In the genomic region with DNA sequence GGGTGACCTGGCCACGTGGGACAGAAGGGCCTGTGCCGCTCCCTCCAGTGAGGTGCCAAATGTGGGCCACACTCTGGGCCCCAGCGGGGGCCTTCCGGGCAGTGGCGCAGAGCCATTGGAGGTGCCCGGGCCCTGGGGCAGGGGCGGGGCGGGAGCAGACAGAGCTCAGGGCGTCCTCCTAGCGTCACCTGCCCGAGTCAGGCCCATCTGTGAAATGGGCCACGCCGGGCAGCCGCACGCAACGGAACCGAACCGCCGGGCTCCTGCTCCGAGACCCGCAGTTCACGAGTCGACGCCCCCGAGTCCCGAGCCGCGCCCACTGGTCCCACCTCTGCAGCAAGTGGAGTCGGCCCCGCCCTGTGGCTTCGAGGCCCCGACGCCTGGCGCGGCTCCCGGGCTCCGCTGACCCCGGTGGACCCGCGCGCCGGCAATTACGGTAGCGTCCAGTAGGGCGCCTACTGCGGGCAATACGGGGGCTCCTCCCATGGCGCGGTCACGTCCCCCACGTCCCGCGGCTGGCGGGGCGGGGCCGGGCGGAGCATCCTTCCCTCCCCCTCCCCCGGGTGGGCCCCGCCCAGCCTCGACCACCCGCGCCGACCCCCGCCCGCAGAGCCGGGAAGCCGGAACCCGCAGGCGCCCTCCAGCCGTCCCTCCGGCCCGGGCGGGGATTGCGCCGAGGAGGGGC, we compare ENCODE assay signal across 9 cellular contexts. TPM values are rescaled to one million over a fixed set of nuclear protein-coding genes. Genes with fewer than 3 reads are reported as not detected.
DNase-seq lines count a peak whose midpoint lies in the region; ATAC-seq and TF ChIP-seq lines count a peak whose summit lies in the region.
"Had no signal": no experiment of that assay in that cellular context is flagged by ENCODE, and none has a peak within 500 bp of the region (broad histone marks: within the 10 kb centered on the region; RNA-seq: fewer than 3 reads in every experiment).

No MANE protein-coding gene starts in this region.

- H3K27ac ChIP-seq in substantia nigra (ENCODE audit: low read depth, low read length, poor library complexity, severe bottlenecking) = peak overlapping the region; percentile 72
- H3K27ac ChIP-seq: SK-N-MC had no signal

- H3K4me3 ChIP-seq in epithelial cell of esophagus (ENCODE audit: low read length) = peak overlapping the region; percentile 76
- H3K4me3 ChIP-seq: SK-N-MC had no signal

- peak in 10 of 14 donors; percentile 37 to 76 (median 52) for DNase-seq in C1 segment of cervical spinal cord (lab: John Stamatoyannopoulos, UW)
- DNase-seq in LHCN-M2 (ENCODE audit: low read depth) = peak; percentile 88
- peak; percentile 77 for DNase-seq in activated CD8-positive, alpha-beta memory T cell treated with anti-CD3 and anti-CD28 coated beads for 24 hours
- DNase-seq in epithelial cell of esophagus (ENCODE audit: low read depth) = peak; percentile 54
- DNase-seq in mesenteric fat pad (ENCODE audit: low spot score) = peak; percentile 96
- DNase-seq in substantia nigra (lab: John Stamatoyannopoulos, UW) = peak in 35 of 49 donors; percentile 19 to 87 (median 53)

- TF ChIP-seq CTCF in epithelial cell of esophagus (IDR thresholded peaks at IDR 0.05; ENCODE audit: insufficient read depth, low read depth, low read length, missing control alignments) = no peak

- ATAC-seq in GM19463 (IDR thresholded peaks at IDR 0.05; ENCODE audit: unreplicated experiment) = peak; percentile 42
- ATAC-seq in GM18858 (IDR thresholded peaks at IDR 0.05; ENCODE audit: unreplicated experiment) = no peak

RNA-seq across cellular contexts. Expression of a gene that starts 1.9 kb away (rescaled TPM):
- 497 and 711 TPM in 2 replicates for total RNA-seq in LHCN-M2 (2014; rRNA removed)
- 445 TPM for polyA plus RNA-seq in LHCN-M2 (2012)
- 65.0 TPM for total RNA-seq in mesenteric fat pad

RNA-seq across cellular contexts. Expression of a gene that starts 18.1 kb away (rescaled TPM):
- total RNA-seq in LHCN-M2 (2014; rRNA removed) (11.0 and 13.5 TPM in 2 replicates), mesenteric fat pad (24.7 TPM)
- 8.0 TPM for polyA plus RNA-seq in LHCN-M2 (2012)

RNA-seq across cellular contexts. Expression of a gene that starts 42.7 kb away (rescaled TPM):
- 38.9 and 51.3 TPM in 2 replicates for total RNA-seq in LHCN-M2 (2014; rRNA removed)
- 98.1 TPM for polyA plus RNA-seq in LHCN-M2 (2012)
- 171 TPM for total RNA-seq in mesenteric fat pad
